1 cellular context compared by ENCODE assay signal in the genomic region with DNA sequence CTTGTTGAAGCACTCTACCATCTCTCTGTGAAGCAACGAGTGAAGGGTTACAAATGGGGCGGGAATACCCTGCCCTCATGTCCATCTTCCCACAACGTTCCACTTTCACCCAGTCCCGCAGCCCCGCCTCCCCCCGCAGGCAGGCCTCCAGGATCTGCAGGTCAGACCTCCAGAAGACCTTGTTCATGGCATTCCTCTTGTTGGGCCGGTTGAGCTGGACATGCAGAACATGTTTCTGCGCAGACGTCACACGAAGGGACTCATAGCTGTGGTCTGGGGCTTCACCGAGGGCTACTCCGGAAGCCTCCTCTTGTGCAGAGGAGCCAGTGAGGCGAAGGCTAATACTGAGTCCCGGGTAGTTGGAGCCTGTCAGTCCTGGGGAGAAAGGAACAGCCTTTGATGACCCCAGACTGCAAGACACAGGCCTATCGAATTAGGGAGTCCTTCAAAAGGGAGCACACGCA.
A peak's percentile ranks its signal among the peaks of the same experiment; 100 is the strongest.
TF ChIP-seq lines count a peak whose summit lies in the region.

No MANE protein-coding gene starts in this region.

TF ChIP-seq in HepG2, 621 proteins besides CTCF, POLR2A, EP300 and RAD21 (continued from another document and continues in another):
- TF ChIP-seq, protein P1, sequence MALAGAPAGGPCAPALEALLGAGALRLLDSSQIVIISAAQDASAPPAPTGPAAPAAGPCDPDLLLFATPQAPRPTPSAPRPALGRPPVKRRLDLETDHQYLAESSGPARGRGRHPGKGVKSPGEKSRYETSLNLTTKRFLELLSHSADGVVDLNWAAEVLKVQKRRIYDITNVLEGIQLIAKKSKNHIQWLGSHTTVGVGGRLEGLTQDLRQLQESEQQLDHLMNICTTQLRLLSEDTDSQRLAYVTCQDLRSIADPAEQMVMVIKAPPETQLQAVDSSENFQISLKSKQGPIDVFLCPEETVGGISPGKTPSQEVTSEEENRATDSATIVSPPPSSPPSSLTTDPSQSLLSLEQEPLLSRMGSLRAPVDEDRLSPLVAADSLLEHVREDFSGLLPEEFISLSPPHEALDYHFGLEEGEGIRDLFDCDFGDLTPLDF (CRISPR knock-in tag; IDR thresholded peaks at IDR 0.05): peak; percentile 20; the same call in 1 of the 2 replicates
- TF ChIP-seq ZNF670 (CRISPR knock-in tag; IDR thresholded peaks at IDR 0.05; ENCODE audit: borderline replicate concordance) (peak; percentile 70; the same call in 1 of the 2 replicates), ZNF883 (CRISPR knock-in tag; IDR thresholded peaks at IDR 0.05; ENCODE audit: not compliant biosample characterization) (no peak), NFATC3 (CRISPR knock-in tag; IDR thresholded peaks at IDR 0.05) (no peak), ZSCAN31 (CRISPR knock-in tag; IDR thresholded peaks at IDR 0.05; ENCODE audit: low read depth) (peak; percentile 67), MEIS2 (CRISPR knock-in tag; IDR thresholded peaks at IDR 0.05) (0 out of 2 replicates have a peak, but pooled peaks have one; percentile 15), ZNF33A (CRISPR knock-in tag; IDR thresholded peaks at IDR 0.05; ENCODE audit: borderline replicate concordance) (0 out of 2 replicates have a peak, but pooled peaks have one; percentile 28), TGIF2 (CRISPR knock-in tag; IDR thresholded peaks at IDR 0.05) (no peak), ZNF768 (CRISPR knock-in tag; IDR thresholded peaks at IDR 0.05) (no peak), ZNF367 (CRISPR knock-in tag; IDR thresholded peaks at IDR 0.05; ENCODE audit: borderline replicate concordance) (peak; percentile 65; the same call in 1 of the 2 replicates), KLF9 (CRISPR knock-in tag; IDR thresholded peaks at IDR 0.05; ENCODE audit: low read depth) (0 out of 2 replicates have a peak, but pooled peaks have one; percentile 12), ADNP (CRISPR knock-in tag; IDR thresholded peaks at IDR 0.05) (peak; percentile 32; the same call in 1 of the 2 replicates), ZNF256 (CRISPR knock-in tag; conservative IDR thresholded peaks at IDR 0.05) (peak; percentile 74; the same call in 1 of the 2 replicates), ZFP36 (IDR thresholded peaks at IDR 0.05; ENCODE audit: borderline replicate concordance, low read depth, low read length, partially characterized antibody) (peak; percentile 96), ZNF709 (CRISPR knock-in tag; IDR thresholded peaks at IDR 0.05) (peak; percentile 58; the same call in 1 of the 2 replicates), ZNF441 (CRISPR knock-in tag; IDR thresholded peaks at IDR 0.05; ENCODE audit: borderline replicate concordance) (0 out of 2 replicates have a peak, but pooled peaks have one; percentile 17), POLR2AphosphoS5 (IDR thresholded peaks at IDR 0.05; ENCODE audit: low read depth, low read length) (peak; percentile 60), TCF7 (IDR thresholded peaks at IDR 0.05; ENCODE audit: low read depth) (no peak), ZSCAN30 (CRISPR knock-in tag; IDR thresholded peaks at IDR 0.05) (no peak), ZNF501 (CRISPR knock-in tag; IDR thresholded peaks at IDR 0.05) (peak; percentile 50), ZNF672 (CRISPR knock-in tag; IDR thresholded peaks at IDR 0.05) (no peak), HDAC2 (CRISPR knock-in tag; IDR thresholded peaks at IDR 0.05) (peak; percentile 40; the same call in 1 of the 2 replicates), STAG1 (CRISPR knock-in tag; IDR thresholded peaks at IDR 0.05) (peak; percentile 26; the same call in 1 of the 2 replicates), HOXD1 (CRISPR knock-in tag; IDR thresholded peaks at IDR 0.05) (0 out of 2 replicates have a peak, but pooled peaks have one; percentile 8), DPF2 (CRISPR knock-in tag; IDR thresholded peaks at IDR 0.05; ENCODE audit: borderline replicate concordance, low read depth) (no peak), KAT2B (IDR thresholded peaks at IDR 0.05; ENCODE audit: borderline replicate concordance, low read depth, low read length) (no peak), ZNF749 (CRISPR knock-in tag; IDR thresholded peaks at IDR 0.05; ENCODE audit: borderline replicate concordance) (no peak), FOSL1 (CRISPR knock-in tag; IDR thresholded peaks at IDR 0.05; ENCODE audit: borderline replicate concordance) (no peak; the same call in 1 of the 2 replicates), GLI4 (CRISPR knock-in tag; IDR thresholded peaks at IDR 0.05; ENCODE audit: borderline replicate concordance) (peak; percentile 51), ZNF605 (CRISPR knock-in tag; IDR thresholded peaks at IDR 0.05) (no peak), RFXANK (CRISPR knock-in tag; IDR thresholded peaks at IDR 0.05) (no peak; the same call in 1 of the 2 replicates), BHLHE40 (IDR thresholded peaks at IDR 0.05; ENCODE audit: low read length) (no peak)
- TF ChIP-seq, protein P2, sequence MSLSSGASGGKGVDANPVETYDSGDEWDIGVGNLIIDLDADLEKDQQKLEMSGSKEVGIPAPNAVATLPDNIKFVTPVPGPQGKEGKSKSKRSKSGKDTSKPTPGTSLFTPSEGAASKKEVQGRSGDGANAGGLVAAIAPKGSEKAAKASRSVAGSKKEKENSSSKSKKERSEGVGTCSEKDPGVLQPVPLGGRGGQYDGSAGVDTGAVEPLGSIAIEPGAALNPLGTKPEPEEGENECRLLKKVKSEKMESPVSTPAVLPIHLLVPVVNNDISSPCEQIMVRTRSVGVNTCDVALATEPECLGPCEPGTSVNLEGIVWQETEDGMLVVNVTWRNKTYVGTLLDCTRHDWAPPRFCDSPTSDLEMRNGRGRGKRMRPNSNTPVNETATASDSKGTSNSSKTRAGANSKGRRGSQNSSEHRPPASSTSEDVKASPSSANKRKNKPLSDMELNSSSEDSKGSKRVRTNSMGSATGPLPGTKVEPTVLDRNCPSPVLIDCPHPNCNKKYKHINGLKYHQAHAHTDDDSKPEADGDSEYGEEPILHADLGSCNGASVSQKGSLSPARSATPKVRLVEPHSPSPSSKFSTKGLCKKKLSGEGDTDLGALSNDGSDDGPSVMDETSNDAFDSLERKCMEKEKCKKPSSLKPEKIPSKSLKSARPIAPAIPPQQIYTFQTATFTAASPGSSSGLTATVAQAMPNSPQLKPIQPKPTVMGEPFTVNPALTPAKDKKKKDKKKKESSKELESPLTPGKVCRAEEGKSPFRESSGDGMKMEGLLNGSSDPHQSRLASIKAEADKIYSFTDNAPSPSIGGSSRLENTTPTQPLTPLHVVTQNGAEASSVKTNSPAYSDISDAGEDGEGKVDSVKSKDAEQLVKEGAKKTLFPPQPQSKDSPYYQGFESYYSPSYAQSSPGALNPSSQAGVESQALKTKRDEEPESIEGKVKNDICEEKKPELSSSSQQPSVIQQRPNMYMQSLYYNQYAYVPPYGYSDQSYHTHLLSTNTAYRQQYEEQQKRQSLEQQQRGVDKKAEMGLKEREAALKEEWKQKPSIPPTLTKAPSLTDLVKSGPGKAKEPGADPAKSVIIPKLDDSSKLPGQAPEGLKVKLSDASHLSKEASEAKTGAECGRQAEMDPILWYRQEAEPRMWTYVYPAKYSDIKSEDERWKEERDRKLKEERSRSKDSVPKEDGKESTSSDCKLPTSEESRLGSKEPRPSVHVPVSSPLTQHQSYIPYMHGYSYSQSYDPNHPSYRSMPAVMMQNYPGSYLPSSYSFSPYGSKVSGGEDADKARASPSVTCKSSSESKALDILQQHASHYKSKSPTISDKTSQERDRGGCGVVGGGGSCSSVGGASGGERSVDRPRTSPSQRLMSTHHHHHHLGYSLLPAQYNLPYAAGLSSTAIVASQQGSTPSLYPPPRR (CRISPR knock-in tag; IDR thresholded peaks at IDR 0.05; ENCODE audit: borderline replicate concordance): peak; percentile 52; the same call in 1 of the 2 replicates
- TF ChIP-seq, protein P3, sequence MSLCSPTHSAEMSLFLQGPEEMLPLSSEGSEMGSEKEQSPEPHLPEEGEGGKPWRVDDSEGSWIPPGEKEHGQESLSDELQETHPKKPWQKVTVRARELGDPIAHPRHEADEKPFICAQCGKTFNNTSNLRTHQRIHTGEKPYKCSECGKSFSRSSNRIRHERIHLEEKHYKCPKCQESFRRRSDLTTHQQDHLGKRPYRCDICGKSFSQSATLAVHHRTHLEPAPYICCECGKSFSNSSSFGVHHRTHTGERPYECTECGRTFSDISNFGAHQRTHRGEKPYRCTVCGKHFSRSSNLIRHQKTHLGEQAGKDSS (CRISPR knock-in tag; IDR thresholded peaks at IDR 0.05; ENCODE audit: borderline replicate concordance, low read depth): 0 out of 2 replicates have a peak, but pooled peaks have one; percentile 15
- TF ChIP-seq, protein P4, sequence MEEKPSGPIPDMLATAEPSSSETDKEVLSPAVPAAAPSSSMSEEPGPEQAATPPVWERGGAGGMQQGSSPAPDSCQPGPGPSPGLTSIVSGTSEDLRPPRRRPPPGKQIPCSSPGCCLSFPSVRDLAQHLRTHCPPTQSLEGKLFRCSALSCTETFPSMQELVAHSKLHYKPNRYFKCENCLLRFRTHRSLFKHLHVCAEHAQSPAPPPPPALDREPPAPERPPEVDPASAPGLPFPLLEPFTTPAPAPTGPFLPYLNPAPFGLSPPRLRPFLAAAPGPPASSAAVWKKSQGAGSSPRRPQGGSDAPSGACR (CRISPR knock-in tag; IDR thresholded peaks at IDR 0.05): peak; percentile 40; the same call in 1 of the 2 replicates
- TF ChIP-seq, protein P5, sequence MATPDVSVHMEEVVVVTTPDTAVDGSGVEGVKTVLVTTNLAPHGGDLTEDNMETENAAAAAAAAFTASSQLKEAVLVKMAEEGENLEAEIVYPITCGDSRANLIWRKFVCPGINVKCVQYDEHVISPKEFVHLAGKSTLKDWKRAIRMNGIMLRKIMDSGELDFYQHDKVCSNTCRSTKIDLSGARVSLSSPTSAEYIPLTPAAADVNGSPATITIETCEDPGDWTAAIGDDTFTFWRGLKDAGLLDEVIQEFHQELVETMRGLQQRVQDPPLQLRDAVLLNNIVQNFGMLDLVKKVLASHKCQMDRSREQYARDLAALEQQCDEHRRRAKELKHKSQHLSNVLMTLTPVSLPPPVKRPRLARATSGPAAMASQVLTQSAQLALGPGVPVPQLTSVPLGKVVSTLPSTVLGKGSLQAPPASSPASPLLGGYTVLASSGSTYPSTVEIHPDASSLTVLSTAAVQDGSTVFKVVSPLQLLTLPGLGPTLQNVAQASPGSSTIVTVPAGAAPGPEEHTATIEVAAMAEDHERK (CRISPR knock-in tag; IDR thresholded peaks at IDR 0.05; ENCODE audit: low read depth): no peak
- TF ChIP-seq, protein P6, sequence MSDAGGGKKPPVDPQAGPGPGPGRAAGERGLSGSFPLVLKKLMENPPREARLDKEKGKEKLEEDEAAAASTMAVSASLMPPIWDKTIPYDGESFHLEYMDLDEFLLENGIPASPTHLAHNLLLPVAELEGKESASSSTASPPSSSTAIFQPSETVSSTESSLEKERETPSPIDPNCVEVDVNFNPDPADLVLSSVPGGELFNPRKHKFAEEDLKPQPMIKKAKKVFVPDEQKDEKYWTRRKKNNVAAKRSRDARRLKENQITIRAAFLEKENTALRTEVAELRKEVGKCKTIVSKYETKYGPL (CRISPR knock-in tag; IDR thresholded peaks at IDR 0.05): 0 out of 2 replicates have a peak, but pooled peaks have one; percentile 15
- TF ChIP-seq, protein P7, sequence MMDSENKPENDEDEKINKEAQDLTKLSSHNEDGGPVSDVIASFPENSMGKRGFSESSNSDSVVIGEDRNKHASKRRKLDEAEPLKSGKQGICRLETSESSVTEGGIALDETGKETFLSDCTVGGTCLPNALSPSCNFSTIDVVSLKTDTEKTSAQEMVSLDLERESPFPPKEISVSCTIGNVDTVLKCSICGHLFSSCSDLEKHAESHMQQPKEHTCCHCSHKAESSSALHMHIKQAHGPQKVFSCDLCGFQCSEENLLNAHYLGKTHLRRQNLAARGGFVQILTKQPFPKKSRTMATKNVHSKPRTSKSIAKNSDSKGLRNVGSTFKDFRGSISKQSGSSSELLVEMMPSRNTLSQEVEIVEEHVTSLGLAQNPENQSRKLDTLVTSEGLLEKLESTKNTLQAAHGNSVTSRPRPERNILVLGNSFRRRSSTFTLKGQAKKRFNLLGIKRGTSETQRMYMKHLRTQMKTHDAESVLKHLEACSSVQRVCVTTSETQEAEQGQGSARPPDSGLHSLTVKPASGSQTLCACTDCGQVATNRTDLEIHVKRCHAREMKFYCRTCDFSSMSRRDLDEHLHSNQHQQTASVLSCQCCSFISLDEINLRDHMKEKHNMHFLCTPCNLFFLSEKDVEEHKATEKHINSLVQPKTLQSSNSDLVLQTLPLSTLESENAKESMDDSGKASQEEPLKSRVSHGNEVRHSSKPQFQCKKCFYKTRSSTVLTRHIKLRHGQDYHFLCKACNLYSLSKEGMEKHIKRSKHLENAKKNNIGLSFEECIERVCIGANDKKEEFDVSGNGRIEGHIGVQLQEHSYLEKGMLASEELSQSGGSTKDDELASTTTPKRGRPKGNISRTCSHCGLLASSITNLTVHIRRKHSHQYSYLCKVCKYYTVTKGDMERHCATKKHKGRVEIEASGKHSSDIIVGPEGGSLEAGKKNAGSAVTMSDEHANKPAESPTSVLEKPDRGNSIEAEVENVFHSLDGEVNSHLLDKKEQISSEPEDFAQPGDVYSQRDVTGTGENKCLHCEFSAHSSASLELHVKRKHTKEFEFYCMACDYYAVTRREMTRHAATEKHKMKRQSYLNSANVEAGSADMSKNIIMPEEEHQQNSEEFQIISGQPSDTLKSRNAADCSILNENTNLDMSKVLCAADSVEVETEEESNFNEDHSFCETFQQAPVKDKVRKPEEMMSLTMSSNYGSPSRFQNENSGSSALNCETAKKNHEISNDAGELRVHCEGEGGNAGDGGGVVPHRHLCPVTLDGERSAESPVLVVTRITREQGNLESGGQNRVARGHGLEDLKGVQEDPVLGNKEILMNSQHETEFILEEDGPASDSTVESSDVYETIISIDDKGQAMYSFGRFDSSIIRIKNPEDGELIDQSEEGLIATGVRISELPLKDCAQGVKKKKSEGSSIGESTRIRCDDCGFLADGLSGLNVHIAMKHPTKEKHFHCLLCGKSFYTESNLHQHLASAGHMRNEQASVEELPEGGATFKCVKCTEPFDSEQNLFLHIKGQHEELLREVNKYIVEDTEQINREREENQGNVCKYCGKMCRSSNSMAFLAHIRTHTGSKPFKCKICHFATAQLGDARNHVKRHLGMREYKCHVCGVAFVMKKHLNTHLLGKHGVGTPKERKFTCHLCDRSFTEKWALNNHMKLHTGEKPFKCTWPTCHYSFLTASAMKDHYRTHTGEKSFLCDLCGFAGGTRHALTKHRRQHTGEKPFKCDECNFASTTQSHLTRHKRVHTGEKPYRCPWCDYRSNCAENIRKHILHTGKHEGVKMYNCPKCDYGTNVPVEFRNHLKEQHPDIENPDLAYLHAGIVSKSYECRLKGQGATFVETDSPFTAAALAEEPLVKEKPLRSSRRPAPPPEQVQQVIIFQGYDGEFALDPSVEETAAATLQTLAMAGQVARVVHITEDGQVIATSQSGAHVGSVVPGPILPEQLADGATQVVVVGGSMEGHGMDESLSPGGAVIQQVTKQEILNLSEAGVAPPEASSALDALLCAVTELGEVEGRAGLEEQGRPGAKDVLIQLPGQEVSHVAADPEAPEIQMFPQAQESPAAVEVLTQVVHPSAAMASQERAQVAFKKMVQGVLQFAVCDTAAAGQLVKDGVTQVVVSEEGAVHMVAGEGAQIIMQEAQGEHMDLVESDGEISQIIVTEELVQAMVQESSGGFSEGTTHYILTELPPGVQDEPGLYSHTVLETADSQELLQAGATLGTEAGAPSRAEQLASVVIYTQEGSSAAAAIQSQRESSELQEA (CRISPR knock-in tag; IDR thresholded peaks at IDR 0.05; ENCODE audit: not compliant biosample characterization): peak; percentile 31
- TF ChIP-seq, protein P8, sequence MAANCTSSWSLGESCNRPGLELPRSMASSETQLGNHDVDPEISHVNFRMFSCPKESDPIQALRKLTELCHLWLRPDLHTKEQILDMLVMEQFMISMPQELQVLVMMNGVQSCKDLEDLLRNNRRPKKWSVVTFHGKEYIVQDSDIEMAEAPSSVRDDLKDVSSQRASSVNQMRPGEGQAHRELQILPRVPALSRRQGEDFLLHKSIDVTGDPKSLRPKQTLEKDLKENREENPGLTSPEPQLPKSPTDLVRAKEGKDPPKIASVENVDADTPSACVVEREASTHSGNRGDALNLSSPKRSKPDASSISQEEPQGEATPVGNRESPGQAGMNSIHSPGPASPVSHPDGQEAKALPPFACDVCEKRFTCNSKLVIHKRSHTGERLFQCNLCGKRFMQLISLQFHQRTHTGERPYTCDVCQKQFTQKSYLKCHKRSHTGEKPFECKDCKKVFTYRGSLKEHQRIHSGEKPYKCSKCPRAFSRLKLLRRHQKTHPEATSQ (CRISPR knock-in tag; IDR thresholded peaks at IDR 0.05; ENCODE audit: borderline replicate concordance): no peak
